Comparison of ENCODE assay signal across 24 cellular contexts in the genomic region with DNA sequence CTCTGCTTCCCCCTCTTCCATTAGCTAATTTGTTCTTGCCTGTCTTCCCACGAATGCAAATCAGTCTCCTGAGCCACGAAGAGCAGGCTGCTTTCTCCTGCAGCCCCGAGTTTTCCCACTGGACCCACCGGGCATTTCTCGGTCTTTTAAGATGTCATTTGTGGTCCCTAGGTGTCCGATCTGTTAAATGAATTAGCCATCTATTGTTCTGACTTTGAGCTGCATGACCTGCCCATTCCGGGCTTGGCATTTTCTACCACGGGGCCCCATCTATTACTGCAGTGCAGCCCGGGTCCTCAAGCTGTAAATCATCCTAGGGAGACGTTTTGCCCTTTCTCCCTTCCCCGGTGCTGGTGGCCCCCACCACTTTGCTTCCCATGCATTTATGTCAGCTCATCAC.
"Had no signal": no experiment of that assay in that cellular context is flagged by ENCODE, and none has a peak within 500 bp of the region (broad histone marks: within the 10 kb centered on the region; RNA-seq: fewer than 3 reads in every experiment).

No MANE protein-coding gene starts in this region.

- ATAC-seq: gastrocnemius medialis; heart left ventricle; left colon; left lobe of liver; naive thymus-derived CD4-positive, alpha-beta T cell had no signal

- H3K27ac ChIP-seq: coronary artery, dorsolateral prefrontal cortex, esophagus squamous epithelium, gastrocnemius medialis, heart left ventricle, hepatocyte, left ventricle myocardium inferior had no signal

- DNase-seq: dermis blood vessel endothelial cell; dorsolateral prefrontal cortex; effector CD4-positive, alpha-beta T cell; effector memory CD4-positive, alpha-beta T cell; esophagus squamous epithelium; foreskin fibroblast; foreskin melanocyte; gastrocnemius medialis; heart left ventricle; hypothalamus; immature natural killer cell; islet precursor cell; kidney; kidney glomerular epithelial cell; left colon; left ventricle myocardium inferior; mammary epithelial cell; mesendoderm; midbrain; naive thymus-derived CD4-positive, alpha-beta T cell had no signal

- H3K27me3 ChIP-seq: esophagus squamous epithelium, gastrocnemius medialis, heart left ventricle, hepatocyte had no signal

- H3K4me1 ChIP-seq: esophagus squamous epithelium, gastrocnemius medialis had no signal

- H2AFZ ChIP-seq: hepatocyte had no signal

- H3K36me3 ChIP-seq: esophagus squamous epithelium, gastrocnemius medialis, heart left ventricle, left ventricle myocardium inferior had no signal

- H3K79me2 ChIP-seq: hepatocyte had no signal

- H3K9me3 ChIP-seq: esophagus squamous epithelium, gastrocnemius medialis, left ventricle myocardium inferior had no signal

- H3K4me2 ChIP-seq: hepatocyte had no signal

- H3K4me3 ChIP-seq: coronary artery, dorsolateral prefrontal cortex, esophagus squamous epithelium, gastrocnemius medialis, heart left ventricle, hepatocyte, left ventricle myocardium inferior, lung had no signal
